Comparison of ENCODE assay signal across 27 cellular contexts in genomic region chr2:135093685-135094340, GRCh38. TPM values are rescaled to one million over a fixed set of nuclear protein-coding genes. Genes with fewer than 3 reads are reported as not detected.
DNase-seq lines count a peak whose midpoint lies in the region; ATAC-seq and TF ChIP-seq lines count a peak whose summit lies in the region.
"Had no signal": no experiment of that assay in that cellular context is flagged by ENCODE, and none has a peak within 500 bp of the region (broad histone marks: within the 10 kb centered on the region; RNA-seq: fewer than 3 reads in every experiment).

No MANE protein-coding gene starts in this region.

- no peaks in the 10 kb centered on the region for H3K27me3 Mint-ChIP-seq in chondrocyte (ENCODE audit: low read depth)
- H3K27me3 Mint-ChIP-seq: activated CD4-positive, alpha-beta memory T cell treated with anti-CD3 and anti-CD28 coated beads, Interleukin-2, amount 10 ng/mL, durations not matched to agents 7 days and 5 days; B cell; type B pancreatic cell had no signal

- H3K4me1 Mint-ChIP-seq in chondrocyte (ENCODE audit: low read depth): peaks cover 31% of the 10 kb centered on the region
- H3K4me1 Mint-ChIP-seq: B cell, nephron had no signal

- no peaks in the 10 kb centered on the region for H3K27me3 ChIP-seq in mucosa of rectum (ENCODE audit: control insufficient read depth in 2 of 2, insufficient read depth in 2 of 2, low read length in 2 of 2)
- H3K27me3 ChIP-seq: heart right ventricle, ovary, right lobe of liver had no signal

- ATAC-seq in HG02970 (IDR thresholded peaks at IDR 0.05; ENCODE audit: low FRiP score, unreplicated experiment): no peak
- ATAC-seq: activated CD4-positive, CD25-positive, alpha-beta regulatory T cell treated with anti-CD3 and anti-CD28 coated beads, Interleukin-2, amount 50 U/mL, for 24 hours; heart right ventricle had no signal

- H3K27ac Mint-ChIP-seq in chondrocyte (ENCODE audit: unreplicated experiment): peak overlapping the region; percentile 2
- H3K27ac Mint-ChIP-seq: activated CD4-positive, alpha-beta memory T cell treated with anti-CD3 and anti-CD28 coated beads, Interleukin-2, amount 10 ng/mL, durations not matched to agents 7 days and 5 days; B cell; type B pancreatic cell had no signal

- H3K4me1 ChIP-seq in mucosa of rectum (ENCODE audit: control insufficient read depth in 2 of 2, insufficient read depth in 2 of 2, low read length in 2 of 2): peaks cover 14 to 21% of the 10 kb centered on the region in 2 donors

- TF ChIP-seq CTCF in chondrocyte (IDR thresholded peaks at IDR 0.05) (no peak), foreskin fibroblast (IDR thresholded peaks at IDR 0.05; ENCODE audit: low read depth, low read length) (no peak)

- H3K9me3 Mint-ChIP-seq in chondrocyte (ENCODE audit: low read depth): peaks cover 7% of the 10 kb centered on the region
- H3K9me3 Mint-ChIP-seq: type B pancreatic cell had no signal

- H3K27ac ChIP-seq in mucosa of rectum (ENCODE audit: low read depth in 2 of 2, low read length in 2 of 2): peak overlapping the region; percentile 45 to 61
- H3K27ac ChIP-seq: GM23248, heart right ventricle, ovary, right lobe of liver had no signal

- H3K4me3 Mint-ChIP-seq in chondrocyte (ENCODE audit: unreplicated experiment): no peak overlapping the region
- H3K4me3 Mint-ChIP-seq: activated CD4-positive, alpha-beta memory T cell treated with anti-CD3 and anti-CD28 coated beads, Interleukin-2, amount 10 ng/mL, durations not matched to agents 7 days and 5 days; B cell; nephron; type B pancreatic cell had no signal

- peak overlapping the region; percentile 27 to 30 for H3K4me3 ChIP-seq in mucosa of rectum (ENCODE audit: low read length in 2 of 2)
- no peak overlapping the region for H3K4me3 ChIP-seq in foreskin fibroblast (ENCODE audit: low read depth in 1 of 2, low read length in 2 of 2)
- H3K4me3 ChIP-seq: GM23248, heart right ventricle, ovary, right lobe of liver had no signal

- no peak overlapping the region for H3K9ac ChIP-seq in mucosa of rectum (ENCODE audit: low read depth in 1 of 2, low read length in 2 of 2)
- H3K9ac ChIP-seq: GM23248 had no signal

- peaks cover 16% of the 10 kb centered on the region for H3K36me3 Mint-ChIP-seq in chondrocyte (ENCODE audit: low read depth)

- H3K9me3 ChIP-seq in mucosa of rectum (ENCODE audit: control insufficient read depth in 2 of 2, low read length in 2 of 2): no peaks in the 10 kb centered on the region
- H3K9me3 ChIP-seq: ovary, right lobe of liver had no signal

- peaks cover 0 to 10% of the 10 kb centered on the region in 2 donors for H3K36me3 ChIP-seq in mucosa of rectum (ENCODE audit: control insufficient read depth in 2 of 2, insufficient read depth in 2 of 2, low read length in 2 of 2)
- H3K36me3 ChIP-seq: ovary, right lobe of liver had no signal

- peak; percentile 24 for DNase-seq in NCI-H2107 treated with DMSO at 0.1 percent for 48 hours (lab: John Stamatoyannopoulos, UW; ENCODE audit: unreplicated experiment)
- DNase-seq in NCI-H2107 (lab: John Stamatoyannopoulos, UW): no peak
- peak; percentile 41 to 86 for DNase-seq in NCI-H524 (lab: John Stamatoyannopoulos, UW)
- no peak for DNase-seq in chondrocyte (ENCODE audit: low spot score)
- DNase-seq in COLO668 (lab: John Stamatoyannopoulos, UW; ENCODE audit: unreplicated experiment): no peak
- DNase-seq in foreskin fibroblast: no peak
- DNase-seq: activated CD4-positive, alpha-beta memory T cell treated with anti-CD3 and anti-CD28 coated beads, Interleukin-2, amount 10 ng/mL, durations not matched to agents 7 days and 5 days; activated gamma-delta T cell; cortex of kidney; GM23248; heart right ventricle; midbrain; MM.1S; NCI-H187; NCI-H526; ovary; right lobe of liver; SIG-M5 had no signal

RNA-seq across cellular contexts. Expression of gene RAB3GAP1, which starts 41.7 kb away (rescaled TPM):
- 47.2 to 50.4 TPM (median 48.7 TPM) in 3 replicates for total RNA-seq in chondrocyte

RNA-seq across cellular contexts. Expression of gene MAP3K19, which starts 46.6 kb away (rescaled TPM):
- not detected in 3 replicates for total RNA-seq in chondrocyte
- total RNA-seq: A172; activated CD4-positive, alpha-beta memory T cell treated with anti-CD3 and anti-CD28 coated beads, Interleukin-2, amount 10 ng/mL, durations not matched to agents 7 days and 5 days; B cell; Daoy; GM23248; heart right ventricle; liver; right lobe of liver had no signal

Comparison
In these comparisons a context has a peak if more than half of its experiments do, and no peak if none do; other contexts are left out.
1. DNase-seq: peak in NCI-H2107 treated with DMSO at 0.1 percent for 48 hours (single experiment) and NCI-H524 (2 of 2); none in NCI-H2107 (single experiment), chondrocyte (single experiment), COLO668 (single experiment) and foreskin fibroblast (0 of 2).
2. H3K4me3 ChIP-seq: peak in mucosa of rectum (2 of 2); none in foreskin fibroblast (0 of 2).